ENCODE assay signal across 17 cellular contexts in genomic region chr2:8525236-8525581, GRCh38.
A peak's percentile ranks its signal among the peaks of the same experiment; 100 is the strongest.
DNase-seq lines count a peak whose midpoint lies in the region; ATAC-seq and TF ChIP-seq lines count a peak whose summit lies in the region.
"Had no signal": no experiment of that assay in that cellular context is flagged by ENCODE, and none has a peak within 500 bp of the region (broad histone marks: within the 10 kb centered on the region; RNA-seq: fewer than 3 reads in every experiment).

No MANE protein-coding gene starts in this region.

- H3K9me3 ChIP-seq in MM.1S (replicated peaks; ENCODE audit: insufficient read depth, low read length) (no peaks in the 10 kb centered on the region), lower lobe of right lung (no peaks in the 10 kb centered on the region)
- H3K9me3 ChIP-seq: BE2C, esophagus muscularis mucosa, gastroesophageal sphincter, upper lobe of left lung had no signal

- peaks cover 3 to 7% of the 10 kb centered on the region in 2 donors for H3K9me3 Mint-ChIP-seq in stimulated activated naive B cell treated with anti-CD40 and anti-IgM and Interleukin-4, amounts not matched to agents 10 μg/mL and 1 μg/mL and 100 μg/mL, for 72 hours
- H3K9me3 Mint-ChIP-seq: activated T-cell treated with anti-CD3 and anti-CD28 coated beads, Interleukin-2, amount 50 U/mL, for 4 hours; IgD-negative memory B cell had no signal

- H4K20me1 ChIP-seq in MM.1S (ENCODE audit: insufficient read depth, low read length) = no peaks in the 10 kb centered on the region

- H3K79me2 ChIP-seq in MM.1S (ENCODE audit: low read length) = no peaks in the 10 kb centered on the region

- H3K4me3 ChIP-seq in MM.1S (ENCODE audit: low read length) (no peak overlapping the region), lower lobe of right lung (no peak overlapping the region)
- H3K4me3 ChIP-seq: esophagus muscularis mucosa, gastroesophageal sphincter had no signal

- H3K27me3 ChIP-seq in MM.1S (replicated peaks; ENCODE audit: insufficient read depth, low read length) (no peaks in the 10 kb centered on the region), lower lobe of right lung (ENCODE audit: low read depth) (no peaks in the 10 kb centered on the region)
- H3K27me3 ChIP-seq: BE2C, esophagus muscularis mucosa, gastroesophageal sphincter, upper lobe of left lung had no signal

- peaks cover 31% of the 10 kb centered on the region for H3F3A ChIP-seq in MM.1S (ENCODE audit: insufficient read depth, low read length)

- H3K27ac ChIP-seq in MM.1S (ENCODE audit: low read length) (peak overlapping the region; percentile 40; the same call in 1 of the 2 replicates), lower lobe of right lung (peak overlapping the region; percentile 56)
- H3K27ac ChIP-seq: esophagus muscularis mucosa, gastroesophageal sphincter had no signal

- H3K4me1 Mint-ChIP-seq in stimulated activated naive B cell treated with anti-CD40 and anti-IgM and Interleukin-4, amounts not matched to agents 10 μg/mL and 1 μg/mL and 100 μg/mL, for 72 hours = peaks cover 48 to 79% of the 10 kb centered on the region in 2 donors

- peak overlapping the region; percentile 93 for H3K27ac Mint-ChIP-seq in stimulated activated naive B cell treated with anti-CD40 and anti-IgM and Interleukin-4, amounts not matched to agents 10 μg/mL and 1 μg/mL and 100 μg/mL, for 72 hours
- H3K27ac Mint-ChIP-seq: IgD-negative memory B cell; stimulated activated naive CD8-positive, alpha-beta T cell treated with anti-CD3 and anti-CD28 coated beads, Interleukin-15, Interleukin-2, amounts not matched to agents 100 ng/mL and 50 ng/mL, for 24 hours had no signal

- H3K27me3 Mint-ChIP-seq in stimulated activated naive B cell treated with anti-CD40 and anti-IgM and Interleukin-4, amounts not matched to agents 10 μg/mL and 1 μg/mL and 100 μg/mL, for 72 hours = peaks cover 54 to 60% of the 10 kb centered on the region in 2 donors

- peaks cover 7 to 17% of the 10 kb centered on the region in 2 donors for H3K36me3 Mint-ChIP-seq in stimulated activated naive B cell treated with anti-CD40 and anti-IgM and Interleukin-4, amounts not matched to agents 10 μg/mL and 1 μg/mL and 100 μg/mL, for 72 hours

- H3K9ac ChIP-seq in MM.1S (ENCODE audit: low read length) = no peak overlapping the region

- peak overlapping the region; percentile 30; the same call in 1 of the 2 replicates for H3K4me2 ChIP-seq in MM.1S (ENCODE audit: low read depth, low read length)

- intact Hi-C loops in lower lobe of right lung (cut with DNase I) = no loop called here

- H3K36me3 ChIP-seq in MM.1S (replicated peaks; ENCODE audit: insufficient read depth, low read length) = no peaks in the 10 kb centered on the region
- no peaks in the 10 kb centered on the region for H3K36me3 ChIP-seq in lower lobe of right lung
- H3K36me3 ChIP-seq: BE2C, esophagus muscularis mucosa, gastroesophageal sphincter, upper lobe of left lung had no signal

- no peak overlapping the region for H3K4me3 Mint-ChIP-seq in stimulated activated naive B cell treated with anti-CD40 and anti-IgM and Interleukin-4, amounts not matched to agents 10 μg/mL and 1 μg/mL and 100 μg/mL, for 72 hours
- H3K4me3 Mint-ChIP-seq: activated T-cell treated with anti-CD3 and anti-CD28 coated beads, Interleukin-2, amount 50 U/mL, for 4 hours; stimulated activated naive CD8-positive, alpha-beta T cell treated with anti-CD3 and anti-CD28 coated beads, Interleukin-15, Interleukin-2, amounts not matched to agents 100 ng/mL and 50 ng/mL, for 24 hours had no signal

- DNase-seq in MM.1S (no peak), lower lobe of right lung (no peak), NCI-H774 (lab: John Stamatoyannopoulos, UW) (no peak)
- DNase-seq in stimulated activated naive B cell treated with anti-CD40 and anti-IgM and Interleukin-4, amounts not matched to agents 10 μg/mL and 1 μg/mL and 100 μg/mL, for 72 hours = no peak
- DNase-seq: activated naive CD4-positive, alpha-beta T cell treated with anti-CD3 and anti-CD28 coated beads, Interleukin-2, amount 50 U/mL, for 16 hours; activated T-cell treated with anti-CD3 and anti-CD28 coated beads, Interleukin-2, amount 50 U/mL, for 4 hours; effector memory CD4-positive, alpha-beta T cell; HCEC 1CT had no signal

- no peak for TF ChIP-seq CTCF in MM.1S (IDR thresholded peaks at IDR 0.05; ENCODE audit: low read length)
- no peak for TF ChIP-seq CTCF in lower lobe of right lung (IDR thresholded peaks at IDR 0.05)

- 0 out of 2 replicates have a peak overlapping the region, but pooled peaks have one; percentile 30 for H2AFZ ChIP-seq in MM.1S (ENCODE audit: low read length)

- H3K9me2 ChIP-seq in MM.1S (replicated peaks; ENCODE audit: insufficient read depth, low read length) = no peaks in the 10 kb centered on the region

- H3K4me1 ChIP-seq in MM.1S (ENCODE audit: low read length) = peaks cover 61% of the 10 kb centered on the region
- H3K4me1 ChIP-seq in lower lobe of right lung = peaks cover 27% of the 10 kb centered on the region

- ATAC-seq in GM18909 (IDR thresholded peaks at IDR 0.05; ENCODE audit: poor library complexity, unreplicated experiment) = peak; percentile 2
- no peak for ATAC-seq in lower lobe of right lung
- ATAC-seq in stimulated activated naive B cell treated with anti-CD40 and anti-IgM and Interleukin-4, amounts not matched to agents 10 μg/mL and 1 μg/mL and 100 μg/mL, for 72 hours (replicated peaks) = no peak
- no peak for ATAC-seq in GM19035 (IDR thresholded peaks at IDR 0.05; ENCODE audit: unreplicated experiment)
- no peak for ATAC-seq in GM19351 (IDR thresholded peaks at IDR 0.05; ENCODE audit: unreplicated experiment)
- ATAC-seq: activated T-cell treated with anti-CD3 and anti-CD28 coated beads, Interleukin-2, amount 50 U/mL, for 4 hours had no signal
